Comparison of ENCODE assay signal across 1 cellular context in the genomic region with DNA sequence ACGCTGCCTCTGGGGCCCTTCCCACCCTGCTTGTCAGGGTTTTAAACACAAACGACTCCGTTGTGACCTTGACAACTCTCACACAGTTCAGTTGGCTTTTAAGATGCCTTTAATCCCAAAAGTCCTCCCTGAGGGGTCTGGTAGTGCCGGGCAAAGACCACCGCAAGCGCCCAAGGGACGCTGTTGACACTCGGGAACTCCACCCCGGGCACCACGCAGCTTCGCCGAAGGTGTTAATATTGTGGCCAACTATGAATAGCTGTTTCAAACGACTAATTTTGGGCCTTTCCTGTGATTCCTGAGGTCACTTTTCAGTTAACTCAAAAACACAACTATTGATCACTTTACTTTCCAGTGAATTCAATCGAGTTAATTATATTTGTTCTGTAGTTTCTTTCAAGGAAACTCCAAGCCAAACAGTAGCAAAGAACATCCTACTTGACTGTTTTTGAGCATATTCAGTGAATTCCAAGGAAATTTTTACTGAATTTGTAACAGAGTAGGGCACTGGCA.
TF ChIP-seq lines count a peak whose summit lies in the region.

No MANE protein-coding gene starts in this region.

TF ChIP-seq in GM23338, 12 proteins besides CTCF, POLR2A, EP300 and RAD21 (continued from another document):
- TF ChIP-seq, protein P1, sequence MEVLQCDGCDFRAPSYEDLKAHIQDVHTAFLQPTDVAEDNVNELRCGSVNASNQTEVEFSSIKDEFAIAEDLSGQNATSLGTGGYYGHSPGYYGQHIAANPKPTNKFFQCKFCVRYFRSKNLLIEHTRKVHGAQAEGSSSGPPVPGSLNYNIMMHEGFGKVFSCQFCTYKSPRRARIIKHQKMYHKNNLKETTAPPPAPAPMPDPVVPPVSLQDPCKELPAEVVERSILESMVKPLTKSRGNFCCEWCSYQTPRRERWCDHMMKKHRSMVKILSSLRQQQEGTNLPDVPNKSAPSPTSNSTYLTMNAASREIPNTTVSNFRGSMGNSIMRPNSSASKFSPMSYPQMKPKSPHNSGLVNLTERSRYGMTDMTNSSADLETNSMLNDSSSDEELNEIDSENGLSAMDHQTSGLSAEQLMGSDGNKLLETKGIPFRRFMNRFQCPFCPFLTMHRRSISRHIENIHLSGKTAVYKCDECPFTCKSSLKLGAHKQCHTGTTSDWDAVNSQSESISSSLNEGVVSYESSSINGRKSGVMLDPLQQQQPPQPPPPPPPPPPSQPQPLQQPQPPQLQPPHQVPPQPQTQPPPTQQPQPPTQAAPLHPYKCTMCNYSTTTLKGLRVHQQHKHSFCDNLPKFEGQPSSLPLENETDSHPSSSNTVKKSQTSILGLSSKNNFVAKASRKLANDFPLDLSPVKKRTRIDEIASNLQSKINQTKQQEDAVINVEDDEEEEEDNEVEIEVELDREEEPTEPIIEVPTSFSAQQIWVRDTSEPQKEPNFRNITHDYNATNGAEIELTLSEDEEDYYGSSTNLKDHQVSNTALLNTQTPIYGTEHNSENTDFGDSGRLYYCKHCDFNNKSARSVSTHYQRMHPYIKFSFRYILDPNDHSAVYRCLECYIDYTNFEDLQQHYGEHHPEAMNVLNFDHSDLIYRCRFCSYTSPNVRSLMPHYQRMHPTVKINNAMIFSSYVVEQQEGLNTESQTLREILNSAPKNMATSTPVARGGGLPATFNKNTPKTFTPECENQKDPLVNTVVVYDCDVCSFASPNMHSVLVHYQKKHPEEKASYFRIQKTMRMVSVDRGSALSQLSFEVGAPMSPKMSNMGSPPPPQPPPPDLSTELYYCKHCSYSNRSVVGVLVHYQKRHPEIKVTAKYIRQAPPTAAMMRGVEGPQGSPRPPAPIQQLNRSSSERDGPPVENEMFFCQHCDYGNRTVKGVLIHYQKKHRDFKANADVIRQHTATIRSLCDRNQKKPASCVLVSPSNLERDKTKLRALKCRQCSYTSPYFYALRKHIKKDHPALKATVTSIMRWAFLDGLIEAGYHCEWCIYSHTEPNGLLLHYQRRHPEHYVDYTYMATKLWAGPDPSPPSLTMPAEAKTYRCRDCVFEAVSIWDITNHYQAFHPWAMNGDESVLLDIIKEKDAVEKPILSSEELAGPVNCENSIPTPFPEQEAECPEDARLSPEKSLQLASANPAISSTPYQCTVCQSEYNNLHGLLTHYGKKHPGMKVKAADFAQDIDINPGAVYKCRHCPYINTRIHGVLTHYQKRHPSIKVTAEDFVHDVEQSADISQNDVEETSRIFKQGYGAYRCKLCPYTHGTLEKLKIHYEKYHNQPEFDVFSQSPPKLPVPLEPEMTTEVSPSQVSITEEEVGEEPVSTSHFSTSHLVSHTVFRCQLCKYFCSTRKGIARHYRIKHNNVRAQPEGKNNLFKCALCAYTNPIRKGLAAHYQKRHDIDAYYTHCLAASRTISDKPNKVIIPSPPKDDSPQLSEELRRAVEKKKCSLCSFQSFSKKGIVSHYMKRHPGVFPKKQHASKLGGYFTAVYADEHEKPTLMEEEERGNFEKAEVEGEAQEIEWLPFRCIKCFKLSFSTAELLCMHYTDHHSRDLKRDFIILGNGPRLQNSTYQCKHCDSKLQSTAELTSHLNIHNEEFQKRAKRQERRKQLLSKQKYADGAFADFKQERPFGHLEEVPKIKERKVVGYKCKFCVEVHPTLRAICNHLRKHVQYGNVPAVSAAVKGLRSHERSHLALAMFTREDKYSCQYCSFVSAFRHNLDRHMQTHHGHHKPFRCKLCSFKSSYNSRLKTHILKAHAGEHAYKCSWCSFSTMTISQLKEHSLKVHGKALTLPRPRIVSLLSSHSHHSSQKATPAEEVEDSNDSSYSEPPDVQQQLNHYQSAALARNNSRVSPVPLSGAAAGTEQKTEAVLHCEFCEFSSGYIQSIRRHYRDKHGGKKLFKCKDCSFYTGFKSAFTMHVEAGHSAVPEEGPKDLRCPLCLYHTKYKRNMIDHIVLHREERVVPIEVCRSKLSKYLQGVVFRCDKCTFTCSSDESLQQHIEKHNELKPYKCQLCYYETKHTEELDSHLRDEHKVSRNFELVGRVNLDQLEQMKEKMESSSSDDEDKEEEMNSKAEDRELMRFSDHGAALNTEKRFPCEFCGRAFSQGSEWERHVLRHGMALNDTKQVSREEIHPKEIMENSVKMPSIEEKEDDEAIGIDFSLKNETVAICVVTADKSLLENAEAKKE (CRISPR knock-in tag; IDR thresholded peaks at IDR 0.05) = no peak
- TF ChIP-seq ZNF114 (CRISPR knock-in tag; IDR thresholded peaks at IDR 0.05) (no peak), ZNF331 (CRISPR knock-in tag; IDR thresholded peaks at IDR 0.05; ENCODE audit: low read depth) (no peak), STAT1 (IDR thresholded peaks at IDR 0.05; ENCODE audit: unreplicated experiment) (no peak), EZH2phosphoT487 (IDR thresholded peaks at IDR 0.05; ENCODE audit: unreplicated experiment) (no peak), POLR2AphosphoS5 (IDR thresholded peaks at IDR 0.05; ENCODE audit: low read depth) (no peak), EZH2 (IDR thresholded peaks at IDR 0.05; ENCODE audit: low read depth, unreplicated experiment) (no peak), JUNB (IDR thresholded peaks at IDR 0.05; ENCODE audit: unreplicated experiment) (no peak), NANOG (IDR thresholded peaks at IDR 0.05; ENCODE audit: borderline replicate concordance) (no peak)
